Comparison of ENCODE assay signal across 2 cellular contexts in genomic region chr3:149270180-149270579, GRCh38.
TF ChIP-seq lines count a peak whose summit lies in the region.

No MANE protein-coding gene starts in this region.

TF ChIP-seq in SK-N-SH, 30 proteins besides CTCF, POLR2A, EP300 and RAD21 (continued from another document):
- TF ChIP-seq PBX3 (IDR thresholded peaks at IDR 0.05) (no peak), YY1 (IDR thresholded peaks at IDR 0.05; ENCODE audit: low read depth) (no peak), MEF2A (IDR thresholded peaks at IDR 0.05; ENCODE audit: borderline replicate concordance, low read depth) (no peak), NRF1 (IDR thresholded peaks at IDR 0.05; ENCODE audit: low read depth, low read length) (no peak)

TF ChIP-seq in SK-N-SH treated with all-trans-retinoic acid at 6 μM for 48 hours, 23 proteins besides CTCF, POLR2A, EP300 and RAD21 (continued from another document):
- TF ChIP-seq CSRNP3 (CRISPR knock-in tag; IDR thresholded peaks at IDR 0.05) (no peak), OSR1 (CRISPR knock-in tag; IDR thresholded peaks at IDR 0.05) (no peak), ZNF8 (CRISPR knock-in tag; IDR thresholded peaks at IDR 0.05) (no peak), ESRRG (CRISPR knock-in tag; IDR thresholded peaks at IDR 0.05) (no peak), TOX (CRISPR knock-in tag; IDR thresholded peaks at IDR 0.05; ENCODE audit: borderline replicate concordance) (no peak), TCF4 (CRISPR knock-in tag; IDR thresholded peaks at IDR 0.05; ENCODE audit: borderline replicate concordance) (no peak), ARNTL (CRISPR knock-in tag; IDR thresholded peaks at IDR 0.05; ENCODE audit: borderline replicate concordance, low read depth) (no peak), GLIS3 (CRISPR knock-in tag; IDR thresholded peaks at IDR 0.05) (no peak), TSHZ2 (CRISPR knock-in tag; IDR thresholded peaks at IDR 0.05) (no peak), ZFP3 (CRISPR knock-in tag; IDR thresholded peaks at IDR 0.05) (no peak), ISL1 (CRISPR knock-in tag; IDR thresholded peaks at IDR 0.05) (no peak)
TF ChIP-seq in SK-N-SH treated with all-trans-retinoic acid at 6 μM for 48 hours: peak in this region for 0.
